9 cellular contexts compared by ENCODE assay signal in the genomic region with DNA sequence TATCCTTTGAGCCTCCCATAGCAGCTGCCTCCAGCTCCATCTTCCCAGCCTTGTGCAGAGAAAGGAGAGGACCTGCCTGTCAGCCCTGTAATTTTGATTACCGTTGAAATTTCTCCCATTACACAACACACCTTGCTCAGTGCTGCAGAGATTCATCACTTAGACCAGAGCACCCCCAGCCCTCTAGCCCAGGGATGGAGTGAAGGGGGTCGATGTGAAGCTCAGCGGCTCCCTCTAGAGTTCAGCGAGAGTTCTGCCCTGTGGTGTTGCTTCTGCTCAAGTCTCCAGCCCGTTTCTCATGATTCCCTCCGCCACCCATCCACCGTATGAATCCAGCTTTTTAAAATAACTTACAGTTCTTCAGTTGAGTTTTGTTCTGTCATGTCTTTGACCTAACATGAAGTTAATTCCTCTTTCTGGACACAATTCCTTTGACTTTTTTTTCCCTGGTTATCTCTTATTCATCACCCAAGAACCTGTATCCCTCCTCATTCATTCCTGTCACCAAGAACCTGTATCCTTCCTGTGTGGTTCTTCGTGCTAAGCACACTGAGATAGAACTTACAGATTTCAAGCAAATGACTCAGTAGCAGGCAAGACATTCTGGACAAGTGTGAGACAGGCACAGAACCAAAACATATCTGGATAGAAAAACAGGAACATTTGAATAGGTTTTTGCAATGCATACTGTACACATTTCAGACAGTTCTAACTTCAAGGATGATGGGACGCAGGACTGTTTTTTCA. TPM values are rescaled to one million over a fixed set of nuclear protein-coding genes. Genes with fewer than 3 reads are reported as not detected.
DNase-seq lines count a peak whose midpoint lies in the region; ATAC-seq, FAIRE-seq and TF ChIP-seq lines count a peak whose summit lies in the region.
"Had no signal": no experiment of that assay in that cellular context is flagged by ENCODE, and none has a peak within 500 bp of the region (broad histone marks: within the 10 kb centered on the region; RNA-seq: fewer than 3 reads in every experiment).

No MANE protein-coding gene starts in this region.

- H3K27me3 ChIP-seq in IMR-90 (ENCODE audit: control insufficient read depth, insufficient read depth, low read length) (no peaks in the 10 kb centered on the region), K562 (ENCODE audit: control insufficient read depth in 2 of 2, insufficient read depth in 2 of 2, low read length in 2 of 2) (peaks cover 11 to 21% of the 10 kb centered on the region in 2 experiments; a peak in 3 of 5 replicates)

- in situ Hi-C loops in IMR-90 (cut with MboI; ENCODE audit: low sequenced_read_pairs), result no loop called here
- in situ Hi-C loops in K562 (cut with MboI), result no loop called here

- H3K9ac ChIP-seq in IMR-90 (ENCODE audit: low read depth, low read length), result no peak overlapping the region
- H3K9ac ChIP-seq in K562 (ENCODE audit: insufficient read depth in 1 of 2, low read depth in 2 of 2, low read length in 2 of 2), result no peak overlapping the region

- no peak overlapping the region for H2BK5ac ChIP-seq in IMR-90 (ENCODE audit: low read depth, low read length, poor library complexity, severe bottlenecking)

- H3K18ac ChIP-seq in IMR-90 (ENCODE audit: low read depth, low read length), result no peak overlapping the region

- no peak overlapping the region for H3K23ac ChIP-seq in IMR-90 (ENCODE audit: low read depth, low read length)

- intact Hi-C loops in IMR-90 (cut with micrococcal nuclease) (no loop called here), K562 (cut with micrococcal nuclease) (no loop called here)

- no peak overlapping the region for H3K4me3 ChIP-seq in IMR-90 (ENCODE audit: insufficient read depth, low read depth, low read length)
- H3K4me3 ChIP-seq in K562, result no peak overlapping the region

- CTCF ChIA-PET in IMR-90 (lab: Yijun Ruan, JAX) (interaction anchor here (0.9 to 1.4 kb wide), 6 partner anchors 9 to 1188 kb away, joined by 3 to 4 read pairs (median 4); no protein-coding TSS in a partner anchor), K562 (lab: Yijun Ruan, JAX; ENCODE audit: low intra/inter-chr PET ratio) (no interaction called here)

- dilution Hi-C loops in IMR-90 (cut with HindIII; ENCODE audit: low sequenced_read_pairs, unreplicated experiment), result no loop called here

- peak; percentile 37; the same call in 1 of the 2 replicates for ATAC-seq in IMR-90 (ENCODE audit: low read depth)
- peak; percentile 94 for ATAC-seq in K562
- ATAC-seq in natural killer cell treated with Interleukin-12 subunit alpha and Interleukin-12 subunit beta and Interleukin-15 and Interleukin-18, amount 100 ng/mL, for 72 hours, result peak; percentile 55 to 65
- ATAC-seq in GM18858 (IDR thresholded peaks at IDR 0.05; ENCODE audit: unreplicated experiment), result no peak

- no peak overlapping the region for H3K4me3 Mint-ChIP-seq in natural killer cell treated with Interleukin-12 subunit alpha and Interleukin-12 subunit beta and Interleukin-15 and Interleukin-18, amount 100 ng/mL, for 72 hours

- no peak overlapping the region for H4K8ac ChIP-seq in IMR-90 (ENCODE audit: low read depth in 2 of 2, low read length in 2 of 2)

- H2AK9ac ChIP-seq in IMR-90 (replicated peaks; ENCODE audit: low read depth, low read length, poor library complexity), result no peak overlapping the region

- H3K4me1 Mint-ChIP-seq in natural killer cell treated with Interleukin-12 subunit alpha and Interleukin-12 subunit beta and Interleukin-15 and Interleukin-18, amount 100 ng/mL, for 72 hours (ENCODE audit: low read depth in 2 of 2), result peaks cover 6 to 11% of the 10 kb centered on the region in 2 donors

- TF ChIP-seq CTCF in IMR-90 (conservative IDR thresholded peaks at IDR 0.05; ENCODE audit: low read depth, low read length) (peak; percentile 36), K562 (IDR thresholded peaks at IDR 0.05 in 2 of 3, conservative IDR thresholded peaks at IDR 0.05 in 1 of 3; ENCODE audit: insufficient read depth in 2 of 3, low read depth in 1 of 3, low read length in 3 of 3) (peak; percentile 62 to 79 (median 65))

- no peak overlapping the region for H4K91ac ChIP-seq in IMR-90 (ENCODE audit: insufficient read depth, low read depth, low read length)

- no peak overlapping the region for H2AK5ac ChIP-seq in IMR-90 (ENCODE audit: low read depth, low read length)

- H2BK15ac ChIP-seq in IMR-90 (ENCODE audit: low read depth, low read length), result no peak overlapping the region

- no peak overlapping the region for H2BK120ac ChIP-seq in IMR-90 (ENCODE audit: low read depth, low read length)

- H3K4me1 ChIP-seq in IMR-90 (ENCODE audit: control insufficient read depth, insufficient read depth, low read length), result no peaks in the 10 kb centered on the region
- peaks cover 3 to 6% of the 10 kb centered on the region in 2 experiments; a peak in 1 of 5 replicates for H3K4me1 ChIP-seq in K562 (replicated peaks in 1 of 2; ENCODE audit: control insufficient read depth in 2 of 2, insufficient read depth in 2 of 2, low read length in 2 of 2)

- no peaks in the 10 kb centered on the region for H3K79me1 ChIP-seq in IMR-90 (ENCODE audit: low read depth in 1 of 2, low read length in 2 of 2)

- peak; percentile 19 for DNase-seq in DMS 273 (lab: John Stamatoyannopoulos, UW; ENCODE audit: unreplicated experiment)
- no peak for DNase-seq in DMS 273 treated with DMSO at 0.1 percent for 48 hours (lab: John Stamatoyannopoulos, UW)
- DNase-seq in IMR-90, result peak; percentile 12
- DNase-seq in K562 (ENCODE audit: extremely low read depth in 1 of 4, low spot score in 3 of 4), result peak; percentile 58 to 70 (median 68)
- DNase-seq in natural killer cell treated with Interleukin-12 subunit alpha and Interleukin-12 subunit beta and Interleukin-15 and Interleukin-18, amount 100 ng/mL, for 72 hours (ENCODE audit: low spot score), result no peak
- DNase-seq in NCI-H2196 treated with DMSO at 0.1 percent for 48 hours (lab: John Stamatoyannopoulos, UW; ENCODE audit: unreplicated experiment), result no peak
- DNase-seq in DMS153 (lab: John Stamatoyannopoulos, UW), result no peak

- TF ChIP-seq EP300 in K562 (IDR thresholded peaks at IDR 0.05; ENCODE audit: low read length), result no peak

- H3K4me2 ChIP-seq in IMR-90 (ENCODE audit: low read depth, low read length) (no peak overlapping the region), K562 (ENCODE audit: insufficient read depth, low read length) (no peak overlapping the region)

- H2AFZ ChIP-seq in IMR-90 (replicated peaks; ENCODE audit: low read length, poor library complexity) (peak overlapping the region; percentile 5), K562 (ENCODE audit: low read depth, low read length) (no peak overlapping the region)

- H4K20me1 ChIP-seq in IMR-90 (ENCODE audit: insufficient read depth, low read length) (no peaks in the 10 kb centered on the region), K562 (replicated peaks; ENCODE audit: control insufficient read depth, insufficient read depth, low read length) (no peaks in the 10 kb centered on the region)

- H3K56ac ChIP-seq in IMR-90 (ENCODE audit: extremely low read depth, insufficient read depth, low read length), result no peak overlapping the region

- H2BK20ac ChIP-seq in IMR-90 (ENCODE audit: low read depth, low read length), result no peak overlapping the region

- no peak overlapping the region for H4K5ac ChIP-seq in IMR-90 (ENCODE audit: low read depth, low read length)

- no peak overlapping the region for H3K4ac ChIP-seq in IMR-90 (ENCODE audit: low read depth, low read length)

- H3K36me3 Mint-ChIP-seq in natural killer cell treated with Interleukin-12 subunit alpha and Interleukin-12 subunit beta and Interleukin-15 and Interleukin-18, amount 100 ng/mL, for 72 hours, result no peaks in the 10 kb centered on the region

- H3K14ac ChIP-seq in IMR-90 (replicated peaks; ENCODE audit: low read depth, low read length), result no peak overlapping the region

- H3K27ac ChIP-seq in IMR-90 (ENCODE audit: insufficient read depth, low read length) (no peak overlapping the region), K562 (ENCODE audit: extremely low read depth, low read depth, low read length) (no peak overlapping the region)

- no peaks in the 10 kb centered on the region for H3K79me2 ChIP-seq in K562 (ENCODE audit: control insufficient read depth, insufficient read depth, low read length)

- peaks cover 22 to 36% of the 10 kb centered on the region in 2 donors for H3K27me3 Mint-ChIP-seq in natural killer cell treated with Interleukin-12 subunit alpha and Interleukin-12 subunit beta and Interleukin-15 and Interleukin-18, amount 100 ng/mL, for 72 hours

- 75% methylated on average over 3 of the region's 9 CpGs; no CpG with 5 or more reads in 1 of the 2 experiments for WGBS in IMR-90 (ENCODE audit: extremely low coverage in 2 of 2, insufficient read length in 1 of 2), 2 experiments
- 3% methylated on average over 9 of the region's 9 CpGs for WGBS in K562 (ENCODE audit: insufficient coverage, low coverage, missing lambda C conversion rate)

- no peaks in the 10 kb centered on the region for H3K36me3 ChIP-seq in IMR-90 (ENCODE audit: control insufficient read depth, insufficient read depth, low read length)
- no peaks in the 10 kb centered on the region for H3K36me3 ChIP-seq in K562 (ENCODE audit: control insufficient read depth, insufficient read depth, low read length)

- TF ChIP-seq RAD21 in IMR-90 (IDR thresholded peaks at IDR 0.05; ENCODE audit: low read length) (no peak), K562 (CRISPR knock-in tag; conservative IDR thresholded peaks at IDR 0.05 in 1 of 2, IDR thresholded peaks at IDR 0.05 in 1 of 2) (peak in 1 of 2 experiments; percentile 51; a peak in 2 of 4 replicates)

- H3K9me1 ChIP-seq in IMR-90 (ENCODE audit: insufficient read depth, low read length) (no peaks in the 10 kb centered on the region), K562 (ENCODE audit: control insufficient read depth, insufficient read depth, low read length) (no peaks in the 10 kb centered on the region)

- no TSS peak for BruUV-seq in IMR-90 (replicated peaks; lab: Mats Ljungman, UMichigan)
- BruUV-seq in K562 (replicated peaks; lab: Mats Ljungman, UMichigan), result no TSS peak

- H3K9me3 Mint-ChIP-seq in natural killer cell treated with Interleukin-12 subunit alpha and Interleukin-12 subunit beta and Interleukin-15 and Interleukin-18, amount 100 ng/mL, for 72 hours, result no peaks in the 10 kb centered on the region

- peak; percentile 51 for FAIRE-seq in K562 (lab: Jason Lieb, UNC)
- FAIRE-seq: A204.1 had no signal

- POLR2A ChIA-PET in IMR-90 (lab: Charles Lee; ENCODE audit: unreplicated experiment) (no interaction called here), K562 (lab: Yijun Ruan, JAX) (interaction anchor here (0.5 to 1.1 kb wide), 3 partner anchors 10 to 512 kb away, joined by 3 to 4 read pairs (median 3); no protein-coding TSS in a partner anchor)

- H3K9me3 ChIP-seq in IMR-90 (ENCODE audit: control insufficient read depth, insufficient read depth, low read length) (no peaks in the 10 kb centered on the region), K562 (replicated peaks; ENCODE audit: control insufficient read depth, insufficient read depth, low read depth, low read length) (no peaks in the 10 kb centered on the region)

- no peak overlapping the region for H3K27ac Mint-ChIP-seq in natural killer cell treated with Interleukin-12 subunit alpha and Interleukin-12 subunit beta and Interleukin-15 and Interleukin-18, amount 100 ng/mL, for 72 hours

- TF ChIP-seq POLR2A in IMR-90 (IDR thresholded peaks at IDR 0.05; ENCODE audit: low read depth, low read length), result no peak
- no peak for TF ChIP-seq POLR2A in K562 (conservative IDR thresholded peaks at IDR 0.05)

RNA-seq across cellular contexts. Expression of gene ZNF32, which starts 34.9 kb away (rescaled TPM):
- total RNA-seq in IMR-90 (2012; rRNA removed) (21.4 and 31.2 TPM in 2 replicates), K562 (2014; rRNA removed) (17.3 and 19.8 TPM in 2 replicates), K562 (2014; rRNA removed; fragmentation: Illumina TruSeq; extraction: Trizol) (31.8 and 34.7 TPM in 2 replicates), K562 (2015; rRNA removed; fragmentation: Illumina TruSeq; extraction: Trizol) (21.4 and 22.3 TPM in 2 replicates), K562 (2021) (20.3 and 22.3 TPM in 2 replicates)
- polyA plus RNA-seq in IMR-90 (2012; rRNA removed) (26.4 and 30.1 TPM in 2 replicates), K562 (2011; rRNA removed) (40.5 and 57.0 TPM in 2 replicates), K562 (2014; fragmentation: Illumina TruSeq; extraction: Trizol) (29.5 and 30.7 TPM in 2 replicates), K562 (2014; fragmentation: Nextera tagmentation; extraction: Ambion mirVana) (10 to 100 TPM; 18.3 to 26.3 TPM), K562 (2014; rRNA removed) (28.4 TPM in 2 replicates)
- polyA plus RNA-seq in IMR-90 (2012; cell fraction: cytosol; rRNA removed), result 9.1 and 20.2 TPM in 2 replicates
- 5.8 and 34.8 TPM in 2 replicates for polyA plus RNA-seq in IMR-90 (2012; cell fraction: nucleus; rRNA removed; ENCODE audit: low replicate concordance)
- total RNA-seq in K562 (2011; cell fraction: chromatin; rRNA removed; ENCODE audit: low replicate concordance), result 14.9 and 16.7 TPM in 2 replicates
- 14.5 and 19.6 TPM in 2 replicates for total RNA-seq in K562 (2011; cell fraction: nucleolus; rRNA removed)
- total RNA-seq in K562 (2011; cell fraction: nucleoplasm; rRNA removed), result 14.4 and 19.2 TPM in 2 replicates
- 14.8 and 19.1 TPM in 2 replicates for polyA plus RNA-seq in K562 (2011; cell fraction: cytosol; rRNA removed)
- 25.6 and 26.6 TPM in 2 replicates for polyA plus RNA-seq in K562 (2011; cell fraction: nucleus; rRNA removed)
- polyA plus RNA-seq in K562 (2012), result 19.9 and 24.6 TPM in 2 replicates
- 25.2 and 28.4 TPM in 2 replicates for polyA minus RNA-seq in K562 (2011; rRNA and poly(A)+ RNA removed)
- 4.7 and 5.0 TPM in 2 replicates for polyA minus RNA-seq in K562 (2011; cell fraction: cytosol; rRNA and poly(A)+ RNA removed)
- polyA minus RNA-seq in K562 (2011; cell fraction: nucleus; rRNA and poly(A)+ RNA removed), result 6.2 and 17.2 TPM in 2 replicates
- total RNA-seq in natural killer cell treated with Interleukin-12 subunit alpha and Interleukin-12 subunit beta and Interleukin-15 and Interleukin-18, amount 100 ng/mL, for 72 hours, result 10 to 100 TPM in 1 of 2 donors, 1 to 10 TPM in 1; 4.9 to 12.4 TPM

Comparison
In these comparisons a context has a peak if more than half of its experiments do, and no peak if none do; other contexts are left out.
1. DNase-seq: peak in DMS 273 (single experiment), IMR-90 (single experiment) and K562 (4 of 4); none in DMS 273 treated with DMSO at 0.1 percent for 48 hours (single experiment), natural killer cell treated with Interleukin-12 subunit alpha and Interleukin-12 subunit beta and Interleukin-15 and Interleukin-18, amount 100 ng/mL, for 72 hours (single experiment), NCI-H2196 treated with DMSO at 0.1 percent for 48 hours (single experiment) and DMS153 (single experiment).